Comparison of ENCODE assay signal across 12 cellular contexts in the genomic region with DNA sequence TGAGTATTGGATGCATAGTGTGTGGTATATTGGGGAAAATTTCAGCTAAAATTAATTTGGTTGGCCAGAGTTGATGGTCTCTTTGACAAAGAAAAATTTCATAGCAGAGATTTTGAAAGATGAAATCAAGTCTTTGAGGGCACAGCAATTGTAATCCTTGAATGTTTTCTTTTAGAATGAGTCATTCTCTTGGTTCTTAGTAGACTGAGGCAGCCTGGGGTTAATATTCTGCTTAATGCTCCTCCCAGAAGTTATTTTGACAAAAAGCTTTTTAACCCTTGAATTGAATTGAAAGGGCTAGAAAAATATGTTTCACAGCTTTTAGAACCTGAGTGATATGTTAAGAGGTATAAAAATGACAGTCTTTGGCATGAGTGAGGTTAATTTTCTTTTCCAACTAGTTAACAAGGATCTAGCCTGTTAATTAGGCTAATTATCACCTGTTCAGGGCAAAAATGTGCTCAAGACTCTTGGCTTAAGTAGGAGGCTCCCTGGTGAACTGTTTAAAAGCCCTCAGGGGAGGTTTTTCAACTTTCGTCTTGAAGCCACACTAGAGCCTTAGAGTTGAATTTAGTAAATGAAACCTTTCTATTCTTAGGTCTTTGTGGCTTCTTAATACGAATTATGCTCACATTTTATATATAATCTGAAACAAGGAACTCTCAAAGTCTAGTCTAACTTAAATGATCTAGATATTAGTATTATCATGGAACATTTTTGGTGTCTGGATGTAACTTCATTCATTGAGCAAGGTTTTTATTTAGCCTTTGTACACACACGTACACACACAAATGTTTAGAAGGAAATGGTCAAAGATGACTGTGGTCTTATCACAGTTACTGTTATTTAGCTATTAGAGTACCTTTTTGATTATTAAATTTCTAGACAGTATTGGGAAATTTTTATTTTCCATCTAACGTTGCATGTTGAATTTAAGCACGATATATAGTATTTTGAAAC.
DNase-seq lines count a peak whose midpoint lies in the region; ATAC-seq, FAIRE-seq and TF ChIP-seq lines count a peak whose summit lies in the region.
"Had no signal": no experiment of that assay in that cellular context is flagged by ENCODE, and none has a peak within 500 bp of the region (broad histone marks: within the 10 kb centered on the region; RNA-seq: fewer than 3 reads in every experiment).

No MANE protein-coding gene starts in this region.

- peak; percentile 38 for ATAC-seq in GM19468 (IDR thresholded peaks at IDR 0.05; ENCODE audit: extremely low read depth, unreplicated experiment)
- ATAC-seq in HG03066 (IDR thresholded peaks at IDR 0.05; ENCODE audit: low read depth, unreplicated experiment) = peak; percentile 95
- ATAC-seq in aorta (ENCODE audit: low FRiP score) = no peak
- ATAC-seq: heart left ventricle had no signal

- H3K4me3 ChIP-seq in GM12864 (ENCODE audit: low read depth, low read length) = no peak overlapping the region; the same call in 1 of the 2 replicates
- no peak overlapping the region for H3K4me3 ChIP-seq in astrocyte (ENCODE audit: insufficient read depth, low read depth, low read length)
- H3K4me3 ChIP-seq in aorta (ENCODE audit: low read length in 2 of 2) = no peak overlapping the region
- H3K4me3 ChIP-seq: heart left ventricle had no signal

- no peaks in the 10 kb centered on the region for H3K36me3 Mint-ChIP-seq in astrocyte (ENCODE audit: low read depth, unreplicated experiment)
- H3K36me3 Mint-ChIP-seq: brain had no signal

- intact Hi-C loops in aorta (cut with DNase I) = no loop called here

- DNase-seq in GM12864 (ENCODE audit: low read depth) = peak; percentile 44
- DNase-seq in astrocyte (ENCODE audit: low read depth) = peak; percentile 11
- no peak for DNase-seq in GDM1 (lab: John Stamatoyannopoulos, UW)
- no peak for DNase-seq in stimulated activated CD4-positive, alpha-beta T cell treated with anti-CD3 and anti-CD28 coated beads, Interleukin-12 subunit alpha, Interleukin-12 subunit beta, amount 100 ng/mL, for 4 hours
- DNase-seq in aorta = no peak
- DNase-seq in HUDEP-2 (lab: John Stamatoyannopoulos, UW; ENCODE audit: unreplicated experiment in 76 of 76) = no peak
- DNase-seq: activated CD4-positive, alpha-beta T cell treated with anti-CD3 and anti-CD28 coated beads for 48 hours; heart left ventricle; NCI-H524 had no signal

- H3K9me3 ChIP-seq in astrocyte (ENCODE audit: insufficient read depth, low read depth, low read length) (no peaks in the 10 kb centered on the region), aorta (ENCODE audit: control insufficient read depth, low read length) (no peaks in the 10 kb centered on the region)
- H3K9me3 ChIP-seq: heart left ventricle had no signal

- no peak overlapping the region for H2AFZ ChIP-seq in astrocyte (ENCODE audit: low read depth, low read length)

- H3K27me3 ChIP-seq in astrocyte (ENCODE audit: insufficient read depth, low read length) = no peaks in the 10 kb centered on the region
- H3K27me3 ChIP-seq in aorta (ENCODE audit: control insufficient read depth in 1 of 2, insufficient read depth in 2 of 2, low read length in 1 of 2) = no peaks in the 10 kb centered on the region
- H3K27me3 ChIP-seq: heart left ventricle had no signal

- H3K4me1 Mint-ChIP-seq in astrocyte (ENCODE audit: low read depth, unreplicated experiment) = peaks cover 15% of the 10 kb centered on the region

- no peaks in the 10 kb centered on the region for H3K27me3 Mint-ChIP-seq in astrocyte (ENCODE audit: low read depth, unreplicated experiment)
- H3K27me3 Mint-ChIP-seq: brain had no signal

- no peaks in the 10 kb centered on the region for H3K9me3 Mint-ChIP-seq in astrocyte (ENCODE audit: unreplicated experiment)
- H3K9me3 Mint-ChIP-seq: brain had no signal

- peaks cover 9% of the 10 kb centered on the region for H3K4me1 ChIP-seq in astrocyte (ENCODE audit: insufficient read depth, low read length)
- peaks cover 2 to 4% of the 10 kb centered on the region in 2 donors for H3K4me1 ChIP-seq in aorta (ENCODE audit: control insufficient read depth in 1 of 2, insufficient read depth in 2 of 2, low read length in 2 of 2)

- TF ChIP-seq CTCF in GM12864 (IDR thresholded peaks at IDR 0.05; ENCODE audit: low read depth, low read length, missing control alignments) (no peak), astrocyte (IDR thresholded peaks at IDR 0.05; ENCODE audit: insufficient read depth, low read depth, low read length) (no peak)

- H3K27ac ChIP-seq in astrocyte (ENCODE audit: low read depth, low read length) (no peak overlapping the region), aorta (ENCODE audit: low read depth in 1 of 2, low read length in 2 of 2) (no peak overlapping the region)

- WGBS in aorta, 2 donors = 73 to 76% methylated on average over 5 of the region's 5 CpGs

- no peak overlapping the region for H3K4me3 Mint-ChIP-seq in astrocyte (ENCODE audit: unreplicated experiment)
- H3K4me3 Mint-ChIP-seq: brain had no signal

- H3K36me3 ChIP-seq in astrocyte (ENCODE audit: insufficient read depth, low read length) (no peaks in the 10 kb centered on the region), aorta (ENCODE audit: control insufficient read depth in 1 of 2, insufficient read depth in 2 of 2, low read length in 1 of 2) (no peaks in the 10 kb centered on the region)
- H3K36me3 ChIP-seq: heart left ventricle had no signal

- H3K9ac ChIP-seq in astrocyte (ENCODE audit: low read length) = no peak overlapping the region

- no peaks in the 10 kb centered on the region for H3K79me2 ChIP-seq in astrocyte (ENCODE audit: insufficient read depth, low read length)

- peak overlapping the region; percentile 39 for H3K4me2 ChIP-seq in astrocyte (ENCODE audit: low read length)

- no peak for FAIRE-seq in astrocyte (lab: Jason Lieb, UNC)

- H4K20me1 ChIP-seq in astrocyte (ENCODE audit: insufficient read depth, low read length) = no peaks in the 10 kb centered on the region

- H3K27ac Mint-ChIP-seq in astrocyte (ENCODE audit: unreplicated experiment) = no peak overlapping the region

Comparison
In these comparisons a context has a peak if more than half of its experiments do, and no peak if none do; other contexts are left out.
1. DNase-seq: peak in GM12864 (single experiment) and astrocyte (single experiment); none in GDM1 (single experiment), stimulated activated CD4-positive, alpha-beta T cell treated with anti-CD3 and anti-CD28 coated beads, Interleukin-12 subunit alpha, Interleukin-12 subunit beta, amount 100 ng/mL, for 4 hours (single experiment), aorta (0 of 2) and HUDEP-2 (0 of 76).